Comparison of ENCODE assay signal across 19 cellular contexts in genomic region chr9:70392850-70393249, GRCh38. TPM values are rescaled to one million over a fixed set of nuclear protein-coding genes. Genes with fewer than 3 reads are reported as not detected.
A peak's percentile ranks its signal among the peaks of the same experiment; 100 is the strongest.
DNase-seq lines count a peak whose midpoint lies in the region; ATAC-seq and TF ChIP-seq lines count a peak whose summit lies in the region.
"Had no signal": no experiment of that assay in that cellular context is flagged by ENCODE, and none has a peak within 500 bp of the region (broad histone marks: within the 10 kb centered on the region; RNA-seq: fewer than 3 reads in every experiment).

No MANE protein-coding gene starts in this region.

- TF ChIP-seq CTCF in dorsolateral prefrontal cortex (IDR thresholded peaks at IDR 0.05 in 54 of 56, conservative IDR thresholded peaks at IDR 0.05 in 2 of 56; ENCODE audit: low read depth in 1 of 56, partially characterized antibody in 56 of 56), result peak in 1 of 56 donors; percentile 2
- TF ChIP-seq CTCF in mucosa of descending colon (IDR thresholded peaks at IDR 0.05), result no peak

- H3K9me3 Mint-ChIP-seq in activated T-cell treated with anti-CD3 and anti-CD28 coated beads, Interleukin-2, amount 50 U/mL, for 24 hours, result no peaks in the 10 kb centered on the region
- no peaks in the 10 kb centered on the region for H3K9me3 Mint-ChIP-seq in T-cell

- H3K9me3 ChIP-seq in mucosa of descending colon, result no peaks in the 10 kb centered on the region
- H3K9me3 ChIP-seq: A549, MG63, SK-N-SH had no signal

- no peaks in the 10 kb centered on the region for H3K27me3 ChIP-seq in dorsolateral prefrontal cortex
- H3K27me3 ChIP-seq: MG63 had no signal

- no peaks in the 10 kb centered on the region for H3K27me3 Mint-ChIP-seq in activated T-cell treated with anti-CD3 and anti-CD28 coated beads, Interleukin-2, amount 50 U/mL, for 24 hours
- H3K27me3 Mint-ChIP-seq in T-cell, result no peaks in the 10 kb centered on the region

- CTCF ChIA-PET in T-cell (lab: Charles Lee), result interaction anchor here in 1 of 2 donors (1.2 kb wide), 1 partner anchor 18 kb away, joined by 5 read pairs; no protein-coding TSS in a partner anchor

- H3K4me1 ChIP-seq in mucosa of descending colon (ENCODE audit: low read depth), result peaks cover 38% of the 10 kb centered on the region
- H3K4me1 ChIP-seq: A549 had no signal

- H3K4me1 Mint-ChIP-seq in activated T-cell treated with anti-CD3 and anti-CD28 coated beads, Interleukin-2, amount 50 U/mL, for 24 hours (ENCODE audit: low read depth), result peaks cover 84% of the 10 kb centered on the region
- peaks cover 85 to 87% (median 85%) of the 10 kb centered on the region in 3 donors for H3K4me1 Mint-ChIP-seq in T-cell

- intact Hi-C loops in dorsolateral prefrontal cortex (cut with DNase I), result no loop called here
- intact Hi-C loops in mucosa of descending colon (cut with DNase I, micrococcal nuclease), result no loop called here

- H3K27ac ChIP-seq in dorsolateral prefrontal cortex, result peak overlapping the region in 57 of 59 donors; percentile 0 to 88 (median 67)
- peak overlapping the region; percentile 14 for H3K27ac ChIP-seq in temporal lobe (ENCODE audit: low read depth, low read length)
- H3K27ac ChIP-seq: A549, C4-2B, PC-9 had no signal

- POLR2A ChIA-PET in T-cell (lab: Charles Lee), result interaction anchor here in 1 of 2 donors (0.6 kb wide), 1 partner anchor 146 kb away, joined by 3 read pairs; no protein-coding TSS in a partner anchor

- H3K4me3 Mint-ChIP-seq in activated T-cell treated with anti-CD3 and anti-CD28 coated beads, Interleukin-2, amount 50 U/mL, for 24 hours, result no peak overlapping the region
- peak overlapping the region in 1 of 3 donors; percentile 40 for H3K4me3 Mint-ChIP-seq in T-cell

- H3K36me3 Mint-ChIP-seq in activated T-cell treated with anti-CD3 and anti-CD28 coated beads, Interleukin-2, amount 50 U/mL, for 24 hours (ENCODE audit: low read depth), result peaks cover 15% of the 10 kb centered on the region
- peaks cover 12% of the 10 kb centered on the region for H3K36me3 Mint-ChIP-seq in T-cell

- no peak for DNase-seq in activated T-cell treated with anti-CD3 and anti-CD28 coated beads, Interleukin-2, amount 50 U/mL, for 24 hours
- no peak for DNase-seq in activated T-cell treated with anti-CD3 and anti-CD28 coated beads, Interleukin-2, amount 50 U/mL, for 48 hours
- DNase-seq in dorsolateral prefrontal cortex (peak in 1 of 10 donors; percentile 48), mucosa of descending colon (peak in 1 of 3 donors; percentile 46), AG08396 (ENCODE audit: low spot score) (no peak), T-cell (no peak), NAMALWA (ENCODE audit: low spot score) (no peak)
- DNase-seq: activated CD4-positive, alpha-beta T cell treated with anti-CD3 and anti-CD28 coated beads, Interleukin-2, amount 50 U/mL, for 4 hours; glutamatergic neuron; HCEC 1CT; MG63; NCI-H187 treated with DMSO at 0.1 percent for 48 hours; NCI-H524 treated with DMSO at 0.1 percent for 48 hours; PC-9; small intestine had no signal

- ATAC-seq in mucosa of descending colon (peak; percentile 86), T-cell (replicated peaks in 1 of 4) (no peak)

- H3K36me3 ChIP-seq in mucosa of descending colon (ENCODE audit: low read depth), result no peaks in the 10 kb centered on the region
- H3K36me3 ChIP-seq: MG63 had no signal

- H3K4me3 ChIP-seq in dorsolateral prefrontal cortex (peak overlapping the region in 2 of 59 donors; percentile 0 to 37), mucosa of descending colon (no peak overlapping the region)
- H3K4me3 ChIP-seq: A549, MG63, PC-9 had no signal

- H3K27ac Mint-ChIP-seq in activated T-cell treated with anti-CD3 and anti-CD28 coated beads, Interleukin-2, amount 50 U/mL, for 24 hours, result peak overlapping the region; percentile 69
- H3K27ac Mint-ChIP-seq in T-cell, result peak overlapping the region in 1 of 2 donors; percentile 70

RNA-seq across cellular contexts. Expression of gene KLF9, which starts 21.6 kb away (rescaled TPM):
- 10 to 100 TPM; 38.3 to 97.2 (median 59.3) TPM for total RNA-seq in dorsolateral prefrontal cortex
- total RNA-seq in mucosa of descending colon, result 100 to 1,000 TPM in 1 of 3 donors, 10 to 100 TPM in 2; 29.5 to 104 (median 45.4) TPM
- total RNA-seq in temporal lobe, result 10.1 TPM
- 10 to 100 TPM; 21.7 to 91.7 (median 23.6) TPM for total RNA-seq in T-cell
